8 cellular contexts compared by ENCODE assay signal in the genomic region with DNA sequence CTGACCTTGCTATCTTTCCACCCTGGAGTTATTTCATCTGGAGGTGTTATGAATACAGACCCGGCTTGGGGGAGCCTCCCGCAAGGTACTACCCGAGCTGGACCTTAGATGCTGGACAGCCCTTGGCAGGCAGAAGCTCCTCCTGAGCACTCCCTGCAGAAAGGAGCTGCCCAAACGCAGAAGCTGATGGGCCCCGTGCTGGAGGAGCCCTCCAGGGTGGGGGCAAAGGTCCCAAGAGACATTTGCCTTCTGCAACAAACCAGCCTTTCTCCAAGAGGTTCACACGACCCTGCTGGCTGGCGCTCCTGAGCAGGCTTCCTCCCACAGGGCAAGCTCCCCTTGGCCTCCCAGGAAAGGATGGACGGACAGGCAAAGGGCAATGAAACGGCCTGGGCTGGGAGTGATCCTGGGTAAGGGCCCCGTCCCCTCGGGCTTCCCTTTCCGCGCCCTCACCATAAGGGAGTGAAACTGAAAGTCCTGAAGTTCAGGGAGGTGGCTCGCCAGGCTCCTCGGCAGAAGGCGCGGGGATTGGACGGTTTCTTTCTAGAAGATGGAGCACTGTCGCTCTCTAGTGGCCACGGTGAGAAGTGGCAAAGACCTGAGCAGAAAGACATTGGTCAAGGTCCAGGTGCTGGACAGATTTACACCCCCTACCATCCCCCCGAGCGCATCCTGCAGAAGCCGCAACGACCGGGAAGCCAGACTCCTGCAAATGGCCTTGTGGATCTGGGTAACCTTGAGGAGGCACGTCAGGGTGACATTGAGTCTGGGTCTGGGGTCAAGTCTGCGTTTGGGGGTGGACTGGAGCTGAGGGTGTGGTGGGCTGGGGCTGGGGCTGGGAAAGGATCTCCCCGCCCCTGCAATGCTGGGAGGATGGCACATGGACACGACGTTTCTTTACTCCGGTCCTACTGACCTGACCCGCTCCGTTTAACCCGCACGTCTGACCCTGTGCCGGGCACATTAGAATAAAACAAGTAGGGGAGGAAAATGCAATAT. TPM values are rescaled to one million over a fixed set of nuclear protein-coding genes. Genes with fewer than 3 reads are reported as not detected.
A peak's percentile ranks its signal among the peaks of the same experiment; 100 is the strongest.
DNase-seq lines count a peak whose midpoint lies in the region; ATAC-seq and TF ChIP-seq lines count a peak whose summit lies in the region.

No MANE protein-coding gene starts in this region.

- H3K36me3 ChIP-seq in A673 (ENCODE audit: insufficient read depth, low read length, poor library complexity, severe bottlenecking) (no peaks in the 10 kb centered on the region), kidney epithelial cell (ENCODE audit: control insufficient read depth, insufficient read depth, low read length) (no peaks in the 10 kb centered on the region)

- peak; percentile 80 for TF ChIP-seq CTCF in A673 (conservative IDR thresholded peaks at IDR 0.05; ENCODE audit: low read depth, low read length)
- peak; percentile 91 for TF ChIP-seq CTCF in kidney epithelial cell (IDR thresholded peaks at IDR 0.05; ENCODE audit: insufficient read depth, low read length, poor library complexity, severe bottlenecking)

- H3K4me3 ChIP-seq in A673 (ENCODE audit: low read depth, low read length, poor library complexity, severe bottlenecking) (peak overlapping the region; percentile 55), kidney epithelial cell (ENCODE audit: low read depth, low read length) (peak overlapping the region; percentile 39)

- peak; percentile 73 for ATAC-seq in GM18520 (IDR thresholded peaks at IDR 0.05; ENCODE audit: unreplicated experiment)
- peak; percentile 90 for ATAC-seq in HG03135 (IDR thresholded peaks at IDR 0.05; ENCODE audit: unreplicated experiment)
- peak; percentile 91 to 94 for ATAC-seq in activated CD4-positive, CD25-positive, alpha-beta regulatory T cell treated with anti-CD3 and anti-CD28 coated beads, Interleukin-2, amount 50 U/mL, for 24 hours

- POLR2A ChIA-PET in A673 (lab: Charles Lee; ENCODE audit: low non-redundant PET): no interaction called here

- CTCF ChIA-PET in A673 (lab: Charles Lee): interaction anchor here (0.5 to 1.5 kb wide), 3 partner anchors 10 to 791 kb away, joined by 4 to 6 read pairs (median 4); no protein-coding TSS in a partner anchor

- no peaks in the 10 kb centered on the region for H3K4me1 ChIP-seq in A673 (ENCODE audit: insufficient read depth, low read length, poor library complexity, severe bottlenecking)

- H3K27ac ChIP-seq in A673 (ENCODE audit: low read depth, low read length, poor library complexity, severe bottlenecking): peak overlapping the region; percentile 75

- intact Hi-C loops in A673 (cut with micrococcal nuclease; ENCODE audit: unreplicated experiment): loop anchor here (1.0 to 5.0 kb wide), 3 partner anchors 218 to 590 kb away; no protein-coding TSS in a partner anchor

- no peaks in the 10 kb centered on the region for H3K27me3 ChIP-seq in A673 (replicated peaks; ENCODE audit: insufficient read depth, low read depth, low read length, poor library complexity)
- H3K27me3 ChIP-seq in kidney epithelial cell (ENCODE audit: control insufficient read depth, insufficient read depth, low read length): peaks cover 30% of the 10 kb centered on the region

- H3K9me3 ChIP-seq in A673 (ENCODE audit: low read depth, low read length, poor library complexity, severe bottlenecking): no peaks in the 10 kb centered on the region

- no TSS peak for BruUV-seq in A673 (replicated peaks; lab: Mats Ljungman, UMichigan)

- DNase-seq in A673 (ENCODE audit: low spot score) (peak; percentile 82), NCI-H345 (lab: John Stamatoyannopoulos, UW) (peak; percentile 79), cerebellar cortex (ENCODE audit: low spot score) (peak; percentile 87), kidney epithelial cell (ENCODE audit: low read depth) (peak; percentile 35)
- peak; percentile 90 for DNase-seq in stimulated activated CD4-positive, alpha-beta T cell treated with anti-CD3 and anti-CD28 coated beads, Interleukin-15, amount 100 ng/mL, for 24 hours

RNA-seq across cellular contexts. Expression of a gene that starts 56.4 kb away (rescaled TPM):
- total RNA-seq in A673 (2021): 5.1 and 5.7 TPM in 2 replicates
- total RNA-seq in kidney epithelial cell: 5.1 and 6.1 TPM in 2 replicates

Comparison
In these comparisons a context has a peak if more than half of its experiments do, and no peak if none do; other contexts are left out.
1. Peak in every context shown above with its lines: DNase-seq, ATAC-seq, H3K4me3 ChIP-seq and H3K27ac ChIP-seq.
2. DNase-seq: peak in every context shown above with its lines; median percentile 90 in stimulated activated CD4-positive, alpha-beta T cell treated with anti-CD3 and anti-CD28 coated beads, Interleukin-15, amount 100 ng/mL, for 24 hours; 87 in cerebellar cortex; 82 in A673; 79 in NCI-H345; 35 in kidney epithelial cell.